ENCODE assay signal across 11 cellular contexts in genomic region chr12:120247621-120248030, GRCh38. TPM values are rescaled to one million over a fixed set of nuclear protein-coding genes. Genes with fewer than 3 reads are reported as not detected.
A peak's percentile ranks its signal among the peaks of the same experiment; 100 is the strongest.
DNase-seq lines count a peak whose midpoint lies in the region; FAIRE-seq and TF ChIP-seq lines count a peak whose summit lies in the region.
"Had no signal": no experiment of that assay in that cellular context is flagged by ENCODE, and none has a peak within 500 bp of the region (broad histone marks: within the 10 kb centered on the region; RNA-seq: fewer than 3 reads in every experiment).

No MANE protein-coding gene starts in this region.

- no peak for TF ChIP-seq EP300 in esophagus muscularis mucosa (IDR thresholded peaks at IDR 0.05)

- 45% methylated on average over 6 of the region's 6 CpGs for WGBS in esophagus muscularis mucosa
- no CpG with 5 or more reads among the region's 6 CpGs for WGBS in trophoblast cell (ENCODE audit: extremely low coverage, insufficient coverage, insufficient read length)

- no peak for TF ChIP-seq CTCF in Calu3 (IDR thresholded peaks at IDR 0.05; ENCODE audit: unreplicated experiment)
- no peak for TF ChIP-seq CTCF in esophagus muscularis mucosa (IDR thresholded peaks at IDR 0.05)
- TF ChIP-seq CTCF in GM13977 (IDR thresholded peaks at IDR 0.05; ENCODE audit: extremely low read depth, insufficient read depth, missing control alignments), result no peak

- no peak overlapping the region for H2AK5ac ChIP-seq in trophoblast cell (ENCODE audit: low read length)

- H3K36me3 Mint-ChIP-seq in Calu3 (ENCODE audit: insufficient read depth, unreplicated experiment), result peaks cover 28% of the 10 kb centered on the region

- FAIRE-seq in RCC 7860 (lab: Jason Lieb, UNC), result peak; percentile 55

- H3K27ac Mint-ChIP-seq in Calu3 (ENCODE audit: unreplicated experiment), result peak overlapping the region; percentile 11

- H3K4me3 Mint-ChIP-seq in Calu3 (ENCODE audit: low read depth, unreplicated experiment), result no peak overlapping the region

- no TSS peak for BruUV-seq in Calu3 (replicated peaks; lab: Mats Ljungman, UMichigan)

- H3K9me3 ChIP-seq in esophagus muscularis mucosa (no peaks in the 10 kb centered on the region), trophoblast cell (ENCODE audit: insufficient read depth, low read depth, low read length) (no peaks in the 10 kb centered on the region)

- no peaks in the 10 kb centered on the region for H3K9me3 Mint-ChIP-seq in Calu3 (ENCODE audit: low read depth, unreplicated experiment)

- DNase-seq in Calu3 (no peak), RCC 7860 (ENCODE audit: low spot score) (peak; percentile 50), esophagus muscularis mucosa (ENCODE audit: extremely low spot score) (no peak), trophoblast cell (peak; percentile 75 to 90), DMS79 treated with DMSO at 0.1 percent for 48 hours (lab: John Stamatoyannopoulos, UW) (no peak), NCI-H1436 treated with DMSO at 0.1 percent for 48 hours (lab: John Stamatoyannopoulos, UW) (no peak), GM13977 (ENCODE audit: low spot score) (no peak), CD1c-positive myeloid dendritic cell (ENCODE audit: extremely low spot score) (no peak)
- DNase-seq: caudate nucleus; mesendoderm; stimulated activated CD4-positive, alpha-beta T cell treated with anti-CD3 and anti-CD28 coated beads, Interleukin-4, amount 100 ng/mL, for 24 hours had no signal

- no peak overlapping the region for H2BK5ac ChIP-seq in trophoblast cell (ENCODE audit: low read depth, low read length, poor library complexity)

- H3K4me1 Mint-ChIP-seq in Calu3 (ENCODE audit: low read depth, unreplicated experiment), result peaks cover 56% of the 10 kb centered on the region

- in situ Hi-C loops in GM13977 (cut with MboI; ENCODE audit: low pct_unique_long_range_greater_than_20kb, low sequenced_read_pairs, unreplicated experiment), result no loop called here

- H3K27ac ChIP-seq in esophagus muscularis mucosa (replicated peaks in 1 of 4) (peak overlapping the region; percentile 90 to 97 (median 93)), trophoblast cell (ENCODE audit: low read depth, low read length) (no peak overlapping the region)

- H3K27me3 ChIP-seq in esophagus muscularis mucosa (no peaks in the 10 kb centered on the region), trophoblast cell (ENCODE audit: insufficient read depth, low read length) (no peaks in the 10 kb centered on the region)

- H4K12ac ChIP-seq in trophoblast cell (ENCODE audit: low read depth, low read length), result no peak overlapping the region

- no peak overlapping the region for H3K9ac ChIP-seq in trophoblast cell (ENCODE audit: low read length)

- intact Hi-C loops in Calu3 (cut with micrococcal nuclease; ENCODE audit: unreplicated experiment) (no loop called here), esophagus muscularis mucosa (cut with DNase I) (no loop called here)

- no peak overlapping the region for H2BK12ac ChIP-seq in trophoblast cell (ENCODE audit: low read length)

- peak overlapping the region; percentile 73 for H3K4ac ChIP-seq in trophoblast cell (ENCODE audit: low read depth, low read length)

- H3K4me3 ChIP-seq in esophagus muscularis mucosa (peak overlapping the region; percentile 23 to 44 (median 30)), trophoblast cell (ENCODE audit: low read depth, low read length) (no peak overlapping the region)

- H3K14ac ChIP-seq in trophoblast cell (ENCODE audit: low read length), result no peak overlapping the region

- H3K4me2 ChIP-seq in trophoblast cell (ENCODE audit: low read length), result no peak overlapping the region

- H3K79me2 ChIP-seq in trophoblast cell (ENCODE audit: control insufficient read depth, insufficient read depth, low read length, poor library complexity), result peaks cover 25% of the 10 kb centered on the region

- H3K4me1 ChIP-seq in esophagus muscularis mucosa (peaks cover 82 to 98% (median 93%) of the 10 kb centered on the region in 4 donors), trophoblast cell (ENCODE audit: control insufficient read depth in 1 of 2, insufficient read depth in 2 of 2, low read length in 2 of 2) (peaks cover 37 to 40% of the 10 kb centered on the region in 2 experiments)

- no peaks in the 10 kb centered on the region for H3K36me3 ChIP-seq in esophagus muscularis mucosa
- peaks cover 0 to 4% of the 10 kb centered on the region in 2 experiments for H3K36me3 ChIP-seq in trophoblast cell (ENCODE audit: control insufficient read depth in 1 of 2, insufficient read depth in 2 of 2, low read length in 2 of 2)

- H4K91ac ChIP-seq in trophoblast cell (ENCODE audit: low read depth, low read length), result no peak overlapping the region

- H3K27me3 Mint-ChIP-seq in Calu3 (ENCODE audit: unreplicated experiment), result no peaks in the 10 kb centered on the region

- H3K79me1 ChIP-seq in trophoblast cell (ENCODE audit: low read length), result peaks cover 2% of the 10 kb centered on the region

- no peak overlapping the region for H4K8ac ChIP-seq in trophoblast cell (ENCODE audit: low read depth, low read length)

- H3K18ac ChIP-seq in trophoblast cell (ENCODE audit: low read length), result no peak overlapping the region

- H2BK120ac ChIP-seq in trophoblast cell (ENCODE audit: insufficient read depth, low read length, poor library complexity), result no peak overlapping the region

- H3K23ac ChIP-seq in trophoblast cell (ENCODE audit: low read length), result no peak overlapping the region

- TF ChIP-seq POLR2A in esophagus muscularis mucosa (IDR thresholded peaks at IDR 0.05; ENCODE audit: low read depth), result no peak

- no peak overlapping the region for H2AFZ ChIP-seq in trophoblast cell (ENCODE audit: insufficient read depth, low read length, poor library complexity)

- CTCF ChIA-PET in Calu3 (lab: Charles Lee), result interaction anchor here (1.5 to 3.0 kb wide), 2 partner anchors 13 to 17 kb away, joined by 3 to 13 read pairs; no protein-coding TSS in a partner anchor

RNA-seq across cellular contexts. Expression of gene PXN, which starts 17.9 kb away (rescaled TPM):
- total RNA-seq in Calu3 (2022) (156 and 172 TPM in 2 replicates), esophagus muscularis mucosa (10 to 100 TPM; 51.9 to 89.4 (median 71.9) TPM)
- 99.6 and 100 TPM in 2 replicates for polyA plus RNA-seq in trophoblast cell (2013)

RNA-seq across cellular contexts. Expression of gene RNU4-2, which starts 44.1 kb away (rescaled TPM):
- total RNA-seq in Calu3 (2022) (5,016 and 6,756 TPM in 2 replicates), esophagus muscularis mucosa (under 1 TPM in 2 of 4 donors, not detected in 2; under 0.01 TPM)
- polyA plus RNA-seq in trophoblast cell (2013), result not detected in 2 replicates

RNA-seq across cellular contexts. Expression of gene RNU4-1, which starts 45.4 kb away (rescaled TPM):
- 2,759 and 3,670 TPM in 2 replicates for total RNA-seq in Calu3 (2022)
- under 1 TPM in 2 of 4 donors, not detected in 2; under 0.01 TPM for total RNA-seq in esophagus muscularis mucosa
- polyA plus RNA-seq in trophoblast cell (2013), result not detected in 2 replicates

RNA-seq across cellular contexts. Expression of gene RPLP0, which starts 46.7 kb away (rescaled TPM):
- total RNA-seq in Calu3 (2022) (1,595 and 1,852 TPM in 2 replicates), esophagus muscularis mucosa (1,000 to 10,000 TPM; 2,092 to 2,985 (median 2,271) TPM)
- 2,531 and 2,584 TPM in 2 replicates for polyA plus RNA-seq in trophoblast cell (2013)

RNA-seq across cellular contexts. Expression of gene GCN1, which starts 53.1 kb away (rescaled TPM):
- total RNA-seq in Calu3 (2022) (168 and 188 TPM in 2 replicates), esophagus muscularis mucosa (10 to 100 TPM; 38.6 to 94.6 (median 49.3) TPM)
- polyA plus RNA-seq in trophoblast cell (2013), result 41.3 and 42.4 TPM in 2 replicates

Comparison
In these comparisons a context has a peak if more than half of its experiments do, and no peak if none do; other contexts are left out.
1. DNase-seq: peak in RCC 7860 (single experiment) and trophoblast cell (2 of 2); none in Calu3 (single experiment), esophagus muscularis mucosa (single experiment), DMS79 treated with DMSO at 0.1 percent for 48 hours (single experiment), NCI-H1436 treated with DMSO at 0.1 percent for 48 hours (single experiment), GM13977 (single experiment) and CD1c-positive myeloid dendritic cell (single experiment).
2. RNA of gene RNU4-2, which starts 44.1 kb away (total RNA-seq): 5,016 to 6,756 TPM in Calu3; under 0.01 TPM in esophagus muscularis mucosa; every median in the first group is over 1,000 times any median in the second.
3. RNA of gene RNU4-1, which starts 45.4 kb away (total RNA-seq): 2,759 to 3,670 TPM in Calu3; under 0.01 TPM in esophagus muscularis mucosa; every median in the first group is over 1,000 times any median in the second.